In genomic region chr6:100808638-100809275, GRCh38 we compare ENCODE assay signal across 18 cellular contexts.
DNase-seq lines count a peak whose midpoint lies in the region; ATAC-seq, FAIRE-seq and TF ChIP-seq lines count a peak whose summit lies in the region.
"Had no signal": no experiment of that assay in that cellular context is flagged by ENCODE, and none has a peak within 500 bp of the region (broad histone marks: within the 10 kb centered on the region; RNA-seq: fewer than 3 reads in every experiment).

No MANE protein-coding gene starts in this region.

- peaks cover 3% of the 10 kb centered on the region for H3K36me3 ChIP-seq in astrocyte (ENCODE audit: insufficient read depth, low read length)
- H3K36me3 ChIP-seq: adrenal gland, colonic mucosa, uterus had no signal

- H3K27ac Mint-ChIP-seq in astrocyte (ENCODE audit: unreplicated experiment) (no peak overlapping the region), natural killer cell (no peak overlapping the region)
- H3K27ac Mint-ChIP-seq: activated T-helper 17 cell treated with anti-CD3 and anti-CD28 coated beads, Interleukin-2, amount 50 U/mL, for 72 hours; H9 had no signal

- no peaks in the 10 kb centered on the region for H3K9me3 ChIP-seq in astrocyte (ENCODE audit: insufficient read depth, low read depth, low read length)
- H3K9me3 ChIP-seq: A549, adrenal gland, colonic mucosa, uterus had no signal

- no peak overlapping the region for H3K4me3 Mint-ChIP-seq in astrocyte (ENCODE audit: unreplicated experiment)
- no peak overlapping the region for H3K4me3 Mint-ChIP-seq in natural killer cell
- H3K4me3 Mint-ChIP-seq: activated T-helper 17 cell treated with anti-CD3 and anti-CD28 coated beads, Interleukin-2, amount 50 U/mL, for 72 hours; H9; immature natural killer cell had no signal

- H3K9ac ChIP-seq in astrocyte (ENCODE audit: low read length), result no peak overlapping the region

- TF ChIP-seq CTCF in AG04449 (IDR thresholded peaks at IDR 0.05; ENCODE audit: insufficient read depth, low read length, missing control alignments), result no peak
- no peak for TF ChIP-seq CTCF in astrocyte (IDR thresholded peaks at IDR 0.05; ENCODE audit: insufficient read depth, low read depth, low read length)
- no peak for TF ChIP-seq CTCF in natural killer cell (IDR thresholded peaks at IDR 0.05)

- peaks cover 49% of the 10 kb centered on the region for H4K20me1 ChIP-seq in astrocyte (ENCODE audit: insufficient read depth, low read length)

- H3K4me1 Mint-ChIP-seq in astrocyte (ENCODE audit: low read depth, unreplicated experiment) (peaks cover 9% of the 10 kb centered on the region), natural killer cell (peaks cover 20 to 47% of the 10 kb centered on the region in 2 donors)

- DNase-seq in AG04449 (ENCODE audit: low read depth, low spot score) (peak; percentile 12), HS-5 (ENCODE audit: low read depth) (peak; percentile 20), astrocyte (ENCODE audit: low read depth) (peak; percentile 64), glomerular visceral epithelial cell (ENCODE audit: extremely low spot score) (peak; percentile 19), natural killer cell (no peak), NCI-H146 (lab: John Stamatoyannopoulos, UW) (no peak)
- DNase-seq: adrenal gland, colonic mucosa, H9, immature natural killer cell, mesendoderm, NCI-H2081 treated with DMSO at 0.1 percent for 48 hours, NCI-H69, uterus had no signal

- peaks cover 76% of the 10 kb centered on the region for H3K79me2 ChIP-seq in astrocyte (ENCODE audit: insufficient read depth, low read length)

- no peak for FAIRE-seq in astrocyte (lab: Jason Lieb, UNC)
- FAIRE-seq: A549 had no signal

- peak overlapping the region; percentile 40 for H3K4me2 ChIP-seq in astrocyte (ENCODE audit: low read length)
- H3K4me2 ChIP-seq: A549 had no signal

- H3K4me3 ChIP-seq in AG04449 (ENCODE audit: low read depth, low read length) (no peak overlapping the region), astrocyte (ENCODE audit: insufficient read depth, low read depth, low read length) (no peak overlapping the region)
- H3K4me3 ChIP-seq: A549, adrenal gland, colonic mucosa, uterus had no signal

- H3K27me3 Mint-ChIP-seq in astrocyte (ENCODE audit: low read depth, unreplicated experiment) (no peaks in the 10 kb centered on the region), natural killer cell (ENCODE audit: low read depth in 2 of 2) (no peaks in the 10 kb centered on the region)
- H3K27me3 Mint-ChIP-seq: activated T-helper 17 cell treated with anti-CD3 and anti-CD28 coated beads, Interleukin-2, amount 50 U/mL, for 72 hours had no signal

- H3K36me3 Mint-ChIP-seq in astrocyte (ENCODE audit: low read depth, unreplicated experiment) (peaks cover 6% of the 10 kb centered on the region), natural killer cell (no peaks in the 10 kb centered on the region)

- POLR2A ChIA-PET in AG04449 (lab: Yijun Ruan, JAX), result interaction anchor here (0.6 kb wide), 1 partner anchor 73 kb away, joined by 3 read pairs; the partner anchor contains the start of gene ASCC3

- H3K27ac ChIP-seq in astrocyte (ENCODE audit: low read depth, low read length), result no peak overlapping the region
- H3K27ac ChIP-seq: A549, adrenal gland, colonic mucosa, uterus had no signal

- no peaks in the 10 kb centered on the region for H3K27me3 ChIP-seq in astrocyte (ENCODE audit: insufficient read depth, low read length)
- H3K27me3 ChIP-seq: adrenal gland, colonic mucosa, uterus had no signal

- no peak for ATAC-seq in HG02623 (IDR thresholded peaks at IDR 0.05; ENCODE audit: unreplicated experiment)
- no peak for ATAC-seq in activated CD4-positive, CD25-positive, alpha-beta regulatory T cell treated with anti-CD3 and anti-CD28 coated beads, Interleukin-2, amount 50 U/mL, for 24 hours
- ATAC-seq in natural killer cell, result no peak
- ATAC-seq: A549; activated T-helper 17 cell treated with anti-CD3 and anti-CD28 coated beads, Interleukin-2, amount 50 U/mL, for 72 hours had no signal

- H2AFZ ChIP-seq in astrocyte (ENCODE audit: low read depth, low read length), result no peak overlapping the region

- CTCF ChIA-PET in AG04449 (lab: Yijun Ruan, JAX), result no interaction called here

- H3K9me3 Mint-ChIP-seq in astrocyte (ENCODE audit: unreplicated experiment), result no peaks in the 10 kb centered on the region
- H3K9me3 Mint-ChIP-seq in natural killer cell, result no peaks in the 10 kb centered on the region
- H3K9me3 Mint-ChIP-seq: activated T-helper 17 cell treated with anti-CD3 and anti-CD28 coated beads, Interleukin-2, amount 50 U/mL, for 72 hours; H9; immature natural killer cell had no signal

- no peaks in the 10 kb centered on the region for H3K4me1 ChIP-seq in astrocyte (ENCODE audit: insufficient read depth, low read length)
- H3K4me1 ChIP-seq: A549, adrenal gland, colonic mucosa, uterus had no signal

- intact Hi-C loops in natural killer cell (cut with micrococcal nuclease), result no loop called here

Comparison
In these comparisons a context has a peak if more than half of its experiments do, and no peak if none do; other contexts are left out.
1. DNase-seq: peak in AG04449 (single experiment), HS-5 (single experiment), astrocyte (single experiment) and glomerular visceral epithelial cell (single experiment); none in natural killer cell (single experiment) and NCI-H146 (single experiment).